ENCODE assay signal across 1 cellular context in the genomic region with DNA sequence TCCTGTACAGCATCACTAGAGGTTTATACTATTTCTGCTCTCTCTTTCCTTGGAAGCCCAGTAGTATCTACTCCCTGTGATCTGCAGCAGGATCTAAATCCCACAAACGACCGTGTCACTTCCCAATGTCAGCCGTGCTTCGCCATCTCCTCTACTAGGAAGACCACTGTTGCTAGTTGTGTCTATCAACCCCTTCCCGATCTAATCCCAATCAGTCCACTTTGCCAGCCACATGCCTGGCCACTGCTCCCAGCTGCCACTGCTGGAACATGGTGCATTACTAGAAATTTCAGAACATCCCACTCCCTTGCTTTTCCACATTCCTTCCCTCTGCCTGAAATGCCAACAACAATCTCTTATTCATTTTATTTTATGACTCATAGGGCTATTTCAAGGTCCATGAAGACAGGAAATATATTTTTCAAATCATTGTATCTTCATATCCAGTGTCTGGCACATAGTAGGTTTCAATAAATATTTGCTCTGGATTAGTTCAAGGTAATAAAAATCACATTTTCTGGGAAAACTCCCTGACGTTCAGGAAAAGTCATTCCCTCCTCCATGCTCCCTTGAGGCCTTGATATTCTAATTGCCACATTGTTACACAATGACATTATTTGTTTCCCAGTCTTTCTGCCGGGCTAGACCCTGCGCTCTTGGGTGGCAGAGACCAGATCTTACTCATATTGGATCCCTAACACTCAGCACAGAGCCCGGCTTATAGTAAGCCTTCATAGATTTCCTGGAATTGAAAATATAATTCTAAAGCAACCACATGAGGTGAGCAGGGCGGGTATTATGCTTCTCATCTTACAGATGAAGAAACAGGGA.
TF ChIP-seq lines count a peak whose summit lies in the region.

No MANE protein-coding gene starts in this region.

TF ChIP-seq in HCT116, 20 proteins besides CTCF, POLR2A, EP300 and RAD21 (continued from another document):
- TF ChIP-seq CBX3 (IDR thresholded peaks at IDR 0.05; ENCODE audit: low read depth) (0 out of 2 replicates have a peak, but pooled peaks have one; percentile 36), YY1 (IDR thresholded peaks at IDR 0.05; ENCODE audit: extremely low read depth, insufficient replicate concordance, low read depth, low read length) (no peak)
